Comparison of ENCODE assay signal across 7 cellular contexts in the genomic region with DNA sequence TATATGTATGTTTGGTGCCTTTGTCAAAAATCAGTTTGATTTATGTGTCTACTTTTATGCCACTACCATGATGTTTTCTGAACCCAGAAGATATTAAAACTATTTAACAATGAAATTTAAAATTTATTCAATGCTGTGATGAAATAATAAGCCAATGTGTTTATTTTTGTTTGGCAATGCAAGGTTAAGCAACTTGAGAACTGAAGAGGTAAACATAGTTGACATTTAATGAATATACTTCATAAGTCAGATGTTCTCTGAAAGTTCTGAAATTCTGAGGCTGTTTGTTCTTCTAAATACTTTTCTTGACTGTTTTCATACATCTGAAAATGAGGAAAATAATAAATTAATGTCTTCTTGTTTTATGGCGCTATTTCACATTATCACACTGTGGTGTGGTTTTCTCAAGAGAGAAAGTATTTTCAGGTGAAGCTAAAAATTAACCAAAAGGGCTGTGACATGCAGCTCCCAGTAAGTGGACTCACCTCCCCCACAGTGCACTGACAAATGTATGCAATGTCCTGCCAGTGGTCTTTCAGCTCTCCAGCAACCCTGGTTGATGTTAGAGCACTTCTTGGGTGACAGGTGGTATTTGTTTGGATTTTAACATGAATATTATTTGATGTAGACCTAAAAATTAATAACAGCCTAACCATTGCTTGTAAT.
"Had no signal": no experiment of that assay in that cellular context is flagged by ENCODE, and none has a peak within 500 bp of the region (broad histone marks: within the 10 kb centered on the region; RNA-seq: fewer than 3 reads in every experiment).

No MANE protein-coding gene starts in this region.

- H2AFZ ChIP-seq: GM23338 had no signal

- DNase-seq: H9, HCEC 1CT, KBM-7 had no signal

- FAIRE-seq: H1, H54, HTR-8/SVneo had no signal

- H3K4me2 ChIP-seq: GM23338 had no signal

- ATAC-seq: GM23338 had no signal

- H3K4me3 ChIP-seq: GM23338 had no signal
